23 cellular contexts compared by ENCODE assay signal in genomic region chr19:34589730-34590129, GRCh38.
DNase-seq lines count a peak whose midpoint lies in the region; ATAC-seq, FAIRE-seq and TF ChIP-seq lines count a peak whose summit lies in the region.
"Had no signal": no experiment of that assay in that cellular context is flagged by ENCODE, and none has a peak within 500 bp of the region (broad histone marks: within the 10 kb centered on the region; RNA-seq: fewer than 3 reads in every experiment).

No MANE protein-coding gene starts in this region.

- H3K27ac ChIP-seq in pancreas (no peak overlapping the region), mammary epithelial cell (ENCODE audit: insufficient read depth, low read depth, low read length) (no peak overlapping the region)
- H3K27ac ChIP-seq: BLaER1 treated with 17β-estradiol and CSF1 and Interleukin-3, amounts not matched to agents 10 nM and 100 nM; KMS-11 had no signal

- TF ChIP-seq CTCF in pancreas (IDR thresholded peaks at IDR 0.05) (no peak), mammary epithelial cell (conservative IDR thresholded peaks at IDR 0.05 in 1 of 2, IDR thresholded peaks at IDR 0.05 in 1 of 2; ENCODE audit: extremely low read depth in 1 of 2, insufficient read depth in 1 of 2, low read depth in 1 of 2, low read length in 2 of 2) (no peak)

- no peak overlapping the region for H3K4me2 ChIP-seq in mammary epithelial cell (ENCODE audit: insufficient read depth, low read depth, low read length)
- H3K4me2 ChIP-seq: BLaER1 treated with 17β-estradiol and CSF1 and Interleukin-3, amounts not matched to agents 10 nM and 100 nM; KMS-11 had no signal

- ATAC-seq in pancreas = peak; percentile 84 to 91 (median 88)
- ATAC-seq in GM18861 (IDR thresholded peaks at IDR 0.05; ENCODE audit: unreplicated experiment) = no peak
- ATAC-seq: CD8-positive, alpha-beta T cell had no signal

- H3K79me2 ChIP-seq in mammary epithelial cell (ENCODE audit: insufficient read depth, low read length) = no peaks in the 10 kb centered on the region

- no peak overlapping the region for H3K9ac ChIP-seq in mammary epithelial cell (ENCODE audit: insufficient read depth, low read length)
- H3K9ac ChIP-seq: BLaER1 treated with 17β-estradiol and CSF1 and Interleukin-3, amounts not matched to agents 10 nM and 100 nM; KMS-11 had no signal

- H3K36me3 ChIP-seq in pancreas (no peaks in the 10 kb centered on the region), mammary epithelial cell (ENCODE audit: insufficient read depth, low read length) (no peaks in the 10 kb centered on the region)
- H3K36me3 ChIP-seq: BLaER1 treated with 17β-estradiol and CSF1 and Interleukin-3, amounts not matched to agents 10 nM and 100 nM had no signal

- no peaks in the 10 kb centered on the region for H4K20me1 ChIP-seq in mammary epithelial cell (ENCODE audit: insufficient read depth, low read length)
- H4K20me1 ChIP-seq: BLaER1 treated with 17β-estradiol and CSF1 and Interleukin-3, amounts not matched to agents 10 nM and 100 nM had no signal

- H3K4me1 ChIP-seq in pancreas (peaks cover 0 to 8% (median 7%) of the 10 kb centered on the region in 3 donors), mammary epithelial cell (ENCODE audit: insufficient read depth, low read length) (peaks cover 5% of the 10 kb centered on the region)

- intact Hi-C loops in pancreas (cut with DNase I) = no loop called here
- intact Hi-C loops in mammary epithelial cell (cut with micrococcal nuclease) = no loop called here
- intact Hi-C loops in head of caudate nucleus (cut with DNase I) = no loop called here

- FAIRE-seq in pancreas (lab: Jason Lieb, UNC) = no peak
- FAIRE-seq: RCC 7860 had no signal

- CTCF ChIA-PET in mammary epithelial cell (lab: Charles Lee; ENCODE audit: low non-redundant PET) = no interaction called here

- H3K9me3 ChIP-seq in pancreas (no peaks in the 10 kb centered on the region), mammary epithelial cell (replicated peaks; ENCODE audit: insufficient read depth, low read length) (no peaks in the 10 kb centered on the region)

- in situ Hi-C loops in mammary epithelial cell (cut with MboI; ENCODE audit: low sequenced_read_pairs in 2 of 2) = no loop called here

- peak; percentile 85 for DNase-seq in DMS53 treated with DMSO at 0.1 percent for 48 hours (lab: John Stamatoyannopoulos, UW; ENCODE audit: unreplicated experiment)
- DNase-seq in NCI-H2029 treated with DMSO at 0.1 percent for 48 hours (lab: John Stamatoyannopoulos, UW) = peak; percentile 84
- peak; percentile 39 to 45 for DNase-seq in SHP77 (lab: John Stamatoyannopoulos, UW)
- DNase-seq in pancreas = peak; percentile 68 to 91 (median 84)
- no peak for DNase-seq in mammary epithelial cell
- no peak for DNase-seq in head of caudate nucleus
- DNase-seq: Calu3; CD8-positive, alpha-beta T cell; DMS153; EL; GF-D8; H7; HFFc6; NCI-H1694; NCI-H2107; NCI-H2227 treated with DMSO at 0.1 percent for 48 hours; NCI-H510A; NCI-H748 treated with DMSO at 0.1 percent for 48 hours; OCI-M1 had no signal

- H3K4me3 ChIP-seq in pancreas (no peak overlapping the region), mammary epithelial cell (replicated peaks in 1 of 3; ENCODE audit: insufficient read depth in 1 of 3, low read depth in 2 of 3, low read length in 3 of 3) (no peak overlapping the region)
- H3K4me3 ChIP-seq: BLaER1 treated with 17β-estradiol and CSF1 and Interleukin-3, amounts not matched to agents 10 nM and 100 nM had no signal

- BruUV-seq in mammary epithelial cell (replicated peaks; lab: Mats Ljungman, UMichigan) = no TSS peak

- dilution Hi-C loops in mammary epithelial cell (cut with HindIII; ENCODE audit: low sequenced_read_pairs) = no loop called here

- no peaks in the 10 kb centered on the region for H3K27me3 ChIP-seq in pancreas
- H3K27me3 ChIP-seq in mammary epithelial cell (ENCODE audit: insufficient read depth, low read length) = no peaks in the 10 kb centered on the region
- H3K27me3 ChIP-seq: BLaER1 treated with 17β-estradiol and CSF1 and Interleukin-3, amounts not matched to agents 10 nM and 100 nM had no signal

- no peak overlapping the region for H2AFZ ChIP-seq in mammary epithelial cell (ENCODE audit: low read depth, low read length)

- 33 to 64% methylated on average over 2 of the region's 2 CpGs for WGBS in pancreas, 2 donors
- 75% methylated on average over 2 of the region's 2 CpGs for WGBS in mammary epithelial cell (ENCODE audit: low coverage, missing lambda C conversion rate)

Comparison
In these comparisons a context has a peak if more than half of its experiments do, and no peak if none do; other contexts are left out.
1. DNase-seq: peak in DMS53 treated with DMSO at 0.1 percent for 48 hours (single experiment), NCI-H2029 treated with DMSO at 0.1 percent for 48 hours (single experiment), SHP77 (2 of 2) and pancreas (6 of 6); none in mammary epithelial cell (single experiment) and head of caudate nucleus (0 of 42).